In the genomic region with DNA sequence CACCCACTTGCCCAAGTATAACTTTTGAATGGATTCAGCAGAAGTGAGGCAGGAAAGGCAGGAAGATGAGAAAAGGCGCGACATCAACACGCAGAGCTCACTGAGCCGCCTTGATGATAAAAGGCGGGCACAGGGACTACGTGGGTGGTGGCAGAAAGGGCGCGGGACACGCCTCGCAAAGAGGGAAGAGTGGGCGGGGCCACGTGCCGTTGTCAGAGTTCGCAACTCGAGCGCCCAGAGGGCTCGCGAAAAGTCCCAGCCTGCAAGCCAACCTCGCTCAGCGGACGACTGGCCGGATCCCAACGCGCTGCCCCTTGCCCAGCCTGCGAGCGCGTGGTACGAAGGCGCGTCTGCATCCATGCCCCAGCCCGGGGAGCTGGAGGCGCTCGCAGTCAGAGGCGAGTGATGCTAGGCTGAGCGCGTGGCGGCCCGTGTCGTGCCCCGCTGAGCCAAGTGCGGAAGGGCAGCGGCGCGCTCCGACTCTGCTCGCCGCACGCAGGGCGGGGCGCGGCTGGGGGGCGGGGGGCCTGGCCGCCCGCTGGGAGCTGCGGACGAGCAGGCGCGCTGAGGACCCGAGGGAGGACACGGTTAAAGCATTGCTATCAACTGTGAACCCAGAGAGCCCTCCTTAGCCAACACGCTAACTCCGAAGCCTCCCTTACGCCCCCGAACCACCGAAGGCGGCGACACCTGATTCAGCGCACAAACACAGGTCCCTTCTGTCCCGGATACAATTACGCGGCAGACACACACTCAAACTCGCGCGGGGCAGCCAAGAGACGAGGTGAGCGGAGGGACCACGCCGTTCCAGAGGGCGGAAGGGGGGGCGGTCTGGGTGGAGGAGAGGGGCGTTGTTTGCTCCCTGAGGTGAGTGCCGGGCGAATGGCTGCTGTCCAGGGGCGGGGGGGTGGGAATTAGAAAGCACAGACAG, we compare ENCODE assay signal across 8 cellular contexts. TPM values are rescaled to one million over a fixed set of nuclear protein-coding genes. Genes with fewer than 3 reads are reported as not detected.
DNase-seq lines count a peak whose midpoint lies in the region; ATAC-seq and TF ChIP-seq lines count a peak whose summit lies in the region.

A gene with protein sequence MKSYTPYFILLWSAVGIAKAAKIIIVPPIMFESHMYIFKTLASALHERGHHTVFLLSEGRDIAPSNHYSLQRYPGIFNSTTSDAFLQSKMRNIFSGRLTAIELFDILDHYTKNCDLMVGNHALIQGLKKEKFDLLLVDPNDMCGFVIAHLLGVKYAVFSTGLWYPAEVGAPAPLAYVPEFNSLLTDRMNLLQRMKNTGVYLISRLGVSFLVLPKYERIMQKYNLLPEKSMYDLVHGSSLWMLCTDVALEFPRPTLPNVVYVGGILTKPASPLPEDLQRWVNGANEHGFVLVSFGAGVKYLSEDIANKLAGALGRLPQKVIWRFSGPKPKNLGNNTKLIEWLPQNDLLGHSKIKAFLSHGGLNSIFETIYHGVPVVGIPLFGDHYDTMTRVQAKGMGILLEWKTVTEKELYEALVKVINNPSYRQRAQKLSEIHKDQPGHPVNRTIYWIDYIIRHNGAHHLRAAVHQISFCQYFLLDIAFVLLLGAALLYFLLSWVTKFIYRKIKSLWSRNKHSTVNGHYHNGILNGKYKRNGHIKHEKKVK (plus strand): TSS at position 617 of the 931 bp plus-strand sequence. CDS start 24,074 bp downstream, outside the sequence.

- peak; percentile 73 for DNase-seq in activated CD4-positive, alpha-beta T cell treated with anti-CD3 and anti-CD28 coated beads for 36 hours
- no peak for DNase-seq in activated CD4-positive, alpha-beta T cell treated with anti-CD3 and anti-CD28 coated beads, Interleukin-2, amount 50 U/mL, for 1 hour
- DNase-seq in NCI-H2196 (lab: John Stamatoyannopoulos, UW; ENCODE audit: unreplicated experiment) (peak; percentile 75), activated T-cell treated with anti-CD3 and anti-CD28 coated beads for 4 hours (peak; percentile 14), foreskin fibroblast (peak; percentile 13 to 59), nephron progenitor cell (peak; percentile 83), tibial nerve (ENCODE audit: low spot score in 2 of 2) (peak in 1 of 2 donors; percentile 16)

- peaks cover 0 to 16% (median 3%) of the 10 kb centered on the region in 4 donors for H3K4me1 ChIP-seq in tibial nerve

- WGBS in tibial nerve, 2 donors = 0 to 1% methylated on average over 18 to 59 of the region's 84 CpGs

- no peaks in the 10 kb centered on the region for H3K9me3 ChIP-seq in tibial nerve

- H3K4me1 Mint-ChIP-seq in activated CD4-positive, alpha-beta T cell treated with anti-CD3 and anti-CD28 coated beads for 36 hours = peaks cover 14% of the 10 kb centered on the region
- peaks cover 11% of the 10 kb centered on the region for H3K4me1 Mint-ChIP-seq in nephron progenitor cell

- H3K27me3 Mint-ChIP-seq in activated CD4-positive, alpha-beta T cell treated with anti-CD3 and anti-CD28 coated beads for 36 hours = peaks cover 41% of the 10 kb centered on the region
- peaks cover 31% of the 10 kb centered on the region for H3K27me3 Mint-ChIP-seq in nephron progenitor cell (ENCODE audit: low read depth, poor library complexity)

- peak; percentile 79 for ATAC-seq in activated CD4-positive, alpha-beta T cell treated with anti-CD3 and anti-CD28 coated beads for 36 hours
- ATAC-seq in HG02885 (IDR thresholded peaks at IDR 0.05; ENCODE audit: poor library complexity, unreplicated experiment) = peak; percentile 41

- H3K4me3 Mint-ChIP-seq in activated CD4-positive, alpha-beta T cell treated with anti-CD3 and anti-CD28 coated beads for 36 hours = peak within 1 kb of the TSS; percentile 50
- H3K4me3 Mint-ChIP-seq in nephron progenitor cell = peak within 1 kb of the TSS; percentile 90

- H3K36me3 ChIP-seq in tibial nerve = no peaks in the 10 kb centered on the region

- peak within 1 kb of the TSS; percentile 55 to 87 (median 83) for H3K27ac ChIP-seq in tibial nerve

- POLR2A ChIA-PET in activated CD4-positive, alpha-beta T cell treated with anti-CD3 and anti-CD28 coated beads for 36 hours (lab: Charles Lee) = no interaction called here

- CTCF ChIA-PET in activated CD4-positive, alpha-beta T cell treated with anti-CD3 and anti-CD28 coated beads for 36 hours (lab: Charles Lee) = interaction anchor here (0.5 kb wide), 1 partner anchor 37 kb away, joined by 4 read pairs; no protein-coding TSS in a partner anchor

- intact Hi-C loops in activated CD4-positive, alpha-beta T cell treated with anti-CD3 and anti-CD28 coated beads for 36 hours (cut with DNase I, micrococcal nuclease) = no loop called here

- peak in 1 of 2 donors; percentile 73 for TF ChIP-seq EP300 in tibial nerve (IDR thresholded peaks at IDR 0.05)

- TF ChIP-seq CTCF in foreskin fibroblast (IDR thresholded peaks at IDR 0.05; ENCODE audit: low read depth, low read length) (no peak), nephron progenitor cell (IDR thresholded peaks at IDR 0.05) (no peak), tibial nerve (IDR thresholded peaks at IDR 0.05) (no peak)

- H3K9me3 Mint-ChIP-seq in activated CD4-positive, alpha-beta T cell treated with anti-CD3 and anti-CD28 coated beads for 36 hours (ENCODE audit: low read depth) = no peaks in the 10 kb centered on the region
- H3K9me3 Mint-ChIP-seq in nephron progenitor cell = peaks cover 17% of the 10 kb centered on the region

- H3K27ac Mint-ChIP-seq in activated CD4-positive, alpha-beta T cell treated with anti-CD3 and anti-CD28 coated beads for 36 hours = no peak within 1 kb of the TSS
- no peak within 1 kb of the TSS for H3K27ac Mint-ChIP-seq in nephron progenitor cell

- no peaks in the 10 kb centered on the region for H3K36me3 Mint-ChIP-seq in activated CD4-positive, alpha-beta T cell treated with anti-CD3 and anti-CD28 coated beads for 36 hours (ENCODE audit: low read depth)
- H3K36me3 Mint-ChIP-seq in nephron progenitor cell (ENCODE audit: low read depth) = peaks cover 8% of the 10 kb centered on the region

- TF ChIP-seq POLR2A in tibial nerve (IDR thresholded peaks at IDR 0.05) = peak; percentile 34 to 42

- H3K27me3 ChIP-seq in tibial nerve = peaks cover 0 to 13% of the 10 kb centered on the region in 2 donors

- H3K4me3 ChIP-seq in foreskin fibroblast (ENCODE audit: low read depth in 1 of 2, low read length in 2 of 2) = peak within 1 kb of the TSS; percentile 37 to 56
- H3K4me3 ChIP-seq in tibial nerve = peak within 1 kb of the TSS; percentile 40 to 69 (median 60)

RNA-seq across cellular contexts. Expression of the gene that starts here (rescaled TPM):
- total RNA-seq in activated CD4-positive, alpha-beta T cell treated with anti-CD3 and anti-CD28 coated beads for 36 hours = under 1 TPM; 0.14 to 0.18 TPM
- total RNA-seq in tibial nerve = 10 to 100 TPM; 36.0 to 81.1 (median 60.8) TPM

Comparison
In these comparisons a context has a peak if more than half of its experiments do, and no peak if none do; other contexts are left out.
1. RNA of the gene that starts here (total RNA-seq): 36.0 to 81.1 TPM in tibial nerve; 0.14 to 0.18 TPM in activated CD4-positive, alpha-beta T cell treated with anti-CD3 and anti-CD28 coated beads for 36 hours; every median in the first group is over 10 times any median in the second.
2. Peak in DNase-seq and ATAC-seq in activated CD4-positive, alpha-beta T cell treated with anti-CD3 and anti-CD28 coated beads for 36 hours; RNA of the gene not detected or under 1 TPM.